8 cellular contexts compared by ENCODE assay signal in the genomic region with DNA sequence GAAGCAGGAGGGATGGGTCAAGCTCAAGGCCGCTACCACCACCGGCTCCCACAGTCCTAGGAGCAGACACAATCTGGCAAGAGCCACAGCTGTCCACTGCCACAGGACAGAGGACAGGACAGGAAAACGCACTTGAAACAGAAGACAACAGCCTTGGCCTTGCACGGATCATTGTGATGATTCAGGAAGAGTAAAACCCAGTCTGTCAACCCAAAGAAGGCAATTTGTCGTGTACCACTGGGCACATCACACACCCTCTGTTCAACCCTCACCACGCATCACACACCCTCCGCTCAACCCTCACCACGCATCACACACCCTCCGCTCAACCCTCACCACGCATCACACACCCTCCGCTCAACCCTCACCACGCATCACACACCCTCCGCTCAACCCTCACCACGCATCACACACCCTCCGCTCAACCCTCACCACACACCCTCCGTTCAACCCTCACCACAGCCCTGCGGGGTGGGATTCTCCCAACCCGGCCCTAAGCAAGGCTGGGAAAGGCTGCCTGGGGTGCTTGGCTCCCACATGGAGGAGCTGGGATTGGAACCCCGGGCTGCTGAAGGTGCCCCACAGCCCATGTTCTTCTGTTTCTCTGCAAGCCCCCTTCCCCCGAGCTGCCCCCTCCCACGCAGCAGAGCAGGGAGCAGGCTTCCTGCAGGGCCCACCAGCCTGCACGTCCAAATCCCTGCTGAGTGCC. TPM values are rescaled to one million over a fixed set of nuclear protein-coding genes. Genes with fewer than 3 reads are reported as not detected.
A peak's percentile ranks its signal among the peaks of the same experiment; 100 is the strongest.
DNase-seq lines count a peak whose midpoint lies in the region; ATAC-seq lines count a peak whose summit lies in the region.
"Had no signal": no experiment of that assay in that cellular context is flagged by ENCODE, and none has a peak within 500 bp of the region (broad histone marks: within the 10 kb centered on the region; RNA-seq: fewer than 3 reads in every experiment).

No MANE protein-coding gene starts in this region.

- H3K27me3 Mint-ChIP-seq in activated CD8-positive, alpha-beta memory T cell treated with anti-CD3 and anti-CD28 coated beads, Interleukin-2, amount 10 ng/mL, durations not matched to agents 7 days and 5 days, result no peaks in the 10 kb centered on the region

- peaks cover 43% of the 10 kb centered on the region for H3K36me3 Mint-ChIP-seq in activated CD8-positive, alpha-beta memory T cell treated with anti-CD3 and anti-CD28 coated beads, Interleukin-2, amount 10 ng/mL, durations not matched to agents 7 days and 5 days

- H3K4me3 ChIP-seq in esophagus (ENCODE audit: low read depth in 1 of 2, low read length in 2 of 2) (no peak overlapping the region), thymus (ENCODE audit: low read length) (no peak overlapping the region)

- H3K27ac ChIP-seq in esophagus (ENCODE audit: low read depth in 2 of 2, low read length in 1 of 2), result peak overlapping the region; percentile 83 to 96
- peak overlapping the region; percentile 58 for H3K27ac ChIP-seq in thymus (ENCODE audit: low read depth)

- peak overlapping the region; percentile 15 for H3K4me3 Mint-ChIP-seq in activated CD8-positive, alpha-beta memory T cell treated with anti-CD3 and anti-CD28 coated beads, Interleukin-2, amount 10 ng/mL, durations not matched to agents 7 days and 5 days

- no peak for DNase-seq in activated CD8-positive, alpha-beta memory T cell treated with anti-CD3 and anti-CD28 coated beads, Interleukin-2, amount 10 ng/mL, durations not matched to agents 7 days and 5 days
- DNase-seq in activated CD8-positive, alpha-beta memory T cell treated with anti-CD3 and anti-CD28 coated beads, Interleukin-2, amount 50 U/mL, for 4 hours, result no peak
- DNase-seq: NCI-H2029 treated with DMSO at 0.1 percent for 48 hours had no signal

- CTCF ChIA-PET in activated CD8-positive, alpha-beta memory T cell treated with anti-CD3 and anti-CD28 coated beads, Interleukin-2, amount 10 ng/mL, durations not matched to agents 7 days and 5 days (lab: Charles Lee), result interaction anchor here (20.5 to 29.2 kb wide), 3 partner anchors 5 to 32 kb away, joined by 409 to 1163 read pairs (median 409); a partner anchor contains a TSS

- H3K27me3 ChIP-seq in esophagus (ENCODE audit: control insufficient read depth in 1 of 2, insufficient read depth in 2 of 2, low read length in 2 of 2) (no peaks in the 10 kb centered on the region), thymus (ENCODE audit: control insufficient read depth, insufficient read depth) (no peaks in the 10 kb centered on the region)
- H3K27me3 ChIP-seq: BE2C had no signal

- H3K27ac Mint-ChIP-seq in activated CD8-positive, alpha-beta memory T cell treated with anti-CD3 and anti-CD28 coated beads, Interleukin-2, amount 10 ng/mL, durations not matched to agents 7 days and 5 days, result peak overlapping the region; percentile 78

- no peaks in the 10 kb centered on the region for H3K9me3 Mint-ChIP-seq in activated CD8-positive, alpha-beta memory T cell treated with anti-CD3 and anti-CD28 coated beads, Interleukin-2, amount 10 ng/mL, durations not matched to agents 7 days and 5 days (ENCODE audit: low read depth)

- WGBS in esophagus, 2 donors, result 70 to 72% methylated on average over 16 to 20 of the region's 22 CpGs
- 71% methylated on average over 19 of the region's 22 CpGs for WGBS in thymus

- no peak for ATAC-seq in activated CD8-positive, alpha-beta memory T cell treated with anti-CD3 and anti-CD28 coated beads, Interleukin-2, amount 10 ng/mL, durations not matched to agents 7 days and 5 days
- ATAC-seq in GM18502 (IDR thresholded peaks at IDR 0.05; ENCODE audit: poor library complexity, unreplicated experiment), result no peak
- ATAC-seq in GM21360 (IDR thresholded peaks at IDR 0.05; ENCODE audit: unreplicated experiment), result no peak

- H3K4me1 ChIP-seq in esophagus (ENCODE audit: control insufficient read depth in 2 of 2, insufficient read depth in 2 of 2, low read length in 1 of 2) (peaks cover 29 to 48% of the 10 kb centered on the region in 2 donors), thymus (ENCODE audit: control insufficient read depth, insufficient read depth, low read length) (peaks cover 61% of the 10 kb centered on the region)

- H3K9me3 ChIP-seq in esophagus (ENCODE audit: control insufficient read depth in 2 of 2, insufficient read depth in 1 of 2, low read depth in 1 of 2, low read length in 1 of 2) (no peaks in the 10 kb centered on the region), thymus (ENCODE audit: control insufficient read depth) (no peaks in the 10 kb centered on the region)
- H3K9me3 ChIP-seq: BE2C had no signal

- H3K4me1 Mint-ChIP-seq in activated CD8-positive, alpha-beta memory T cell treated with anti-CD3 and anti-CD28 coated beads, Interleukin-2, amount 10 ng/mL, durations not matched to agents 7 days and 5 days, result peaks cover 94% of the 10 kb centered on the region

- H3K36me3 ChIP-seq in esophagus (ENCODE audit: control insufficient read depth in 2 of 2, insufficient read depth in 2 of 2, low read length in 1 of 2) (peaks cover 0 to 29% of the 10 kb centered on the region in 2 donors), thymus (ENCODE audit: control insufficient read depth, insufficient read depth) (peaks cover 47% of the 10 kb centered on the region)

RNA-seq across cellular contexts. Expression of a gene that starts 11.3 kb away (rescaled TPM):
- under 1 TPM; 0.50 to 0.61 TPM for total RNA-seq in activated CD8-positive, alpha-beta memory T cell treated with anti-CD3 and anti-CD28 coated beads, Interleukin-2, amount 10 ng/mL, durations not matched to agents 7 days and 5 days
- polyA plus RNA-seq in esophagus, result 10 to 100 TPM; 17.5 to 30.7 TPM
- polyA plus RNA-seq in thymus, result 7.4 TPM

RNA-seq across cellular contexts. Expression of a gene that starts 22.7 kb away (rescaled TPM):
- total RNA-seq in activated CD8-positive, alpha-beta memory T cell treated with anti-CD3 and anti-CD28 coated beads, Interleukin-2, amount 10 ng/mL, durations not matched to agents 7 days and 5 days, result 100 to 1,000 TPM; 149 to 155 TPM
- 10 to 100 TPM; 16.1 to 28.7 TPM for polyA plus RNA-seq in esophagus
- 32.3 TPM for polyA plus RNA-seq in thymus

RNA-seq across cellular contexts. Expression of a gene that starts 45.4 kb away (rescaled TPM):
- 10 to 100 TPM; 31.2 to 42.1 TPM for total RNA-seq in activated CD8-positive, alpha-beta memory T cell treated with anti-CD3 and anti-CD28 coated beads, Interleukin-2, amount 10 ng/mL, durations not matched to agents 7 days and 5 days
- polyA plus RNA-seq in esophagus (10 to 100 TPM; 15.4 to 19.0 TPM), thymus (33.4 TPM)

RNA-seq across cellular contexts. Expression of a gene that starts 52.7 kb away (rescaled TPM):
- total RNA-seq in activated CD8-positive, alpha-beta memory T cell treated with anti-CD3 and anti-CD28 coated beads, Interleukin-2, amount 10 ng/mL, durations not matched to agents 7 days and 5 days, result 10 to 100 TPM; 61.1 to 65.0 TPM
- 1 to 10 TPM; 4.7 to 7.5 TPM for polyA plus RNA-seq in esophagus
- 37.6 TPM for polyA plus RNA-seq in thymus
